ENCODE assay signal across 8 cellular contexts in genomic region chr6:38012573-38012972, GRCh38.
DNase-seq lines count a peak whose midpoint lies in the region; ATAC-seq and TF ChIP-seq lines count a peak whose summit lies in the region.

No MANE protein-coding gene starts in this region.

- peaks cover 7% of the 10 kb centered on the region for H3K9me3 Mint-ChIP-seq in activated CD4-positive, alpha-beta T cell treated with anti-CD3 and anti-CD28 coated beads for 36 hours (ENCODE audit: low read depth)

- H3K27me3 Mint-ChIP-seq in activated CD4-positive, alpha-beta T cell treated with anti-CD3 and anti-CD28 coated beads for 36 hours, result no peaks in the 10 kb centered on the region

- H2AFZ ChIP-seq in MM.1S (ENCODE audit: low read length), result no peak overlapping the region

- H3K36me3 Mint-ChIP-seq in activated CD4-positive, alpha-beta T cell treated with anti-CD3 and anti-CD28 coated beads for 36 hours (ENCODE audit: low read depth), result peaks cover 15% of the 10 kb centered on the region

- H3K27ac ChIP-seq in MM.1S (ENCODE audit: low read length), result no peak overlapping the region
- no peak overlapping the region for H3K27ac ChIP-seq in cardiac muscle cell

- H3K79me2 ChIP-seq in MM.1S (ENCODE audit: low read length), result no peaks in the 10 kb centered on the region

- H3K9ac ChIP-seq in MM.1S (ENCODE audit: low read length), result no peak overlapping the region

- peak; percentile 36 for DNase-seq in activated CD4-positive, alpha-beta T cell treated with anti-CD3 and anti-CD28 coated beads for 36 hours
- no peak for DNase-seq in activated CD4-positive, alpha-beta T cell treated with anti-CD3 and anti-CD28 coated beads for 1 hour
- DNase-seq in MM.1S (peak; percentile 11), cardiac muscle cell (ENCODE audit: low read depth in 1 of 2, low spot score in 1 of 2) (peak; percentile 59 to 70), smooth muscle cell of the brain vasculature (ENCODE audit: low read depth, low spot score) (peak; percentile 31)

- no peak overlapping the region for H3K4me2 ChIP-seq in MM.1S (ENCODE audit: low read depth, low read length)

- no peaks in the 10 kb centered on the region for H3K9me2 ChIP-seq in MM.1S (replicated peaks; ENCODE audit: insufficient read depth, low read length)

- no peak overlapping the region for H3K4me3 ChIP-seq in MM.1S (ENCODE audit: low read length)
- no peak overlapping the region for H3K4me3 ChIP-seq in WI38 (ENCODE audit: low read depth, low read length)
- H3K4me3 ChIP-seq in cardiac muscle cell, result no peak overlapping the region

- H3K4me1 ChIP-seq in MM.1S (ENCODE audit: low read length), result no peaks in the 10 kb centered on the region
- H3K4me1 ChIP-seq in cardiac muscle cell (ENCODE audit: low read depth), result peaks cover 13% of the 10 kb centered on the region

- ATAC-seq in activated CD4-positive, alpha-beta T cell treated with anti-CD3 and anti-CD28 coated beads for 36 hours, result peak; percentile 63
- ATAC-seq in HG03196 (IDR thresholded peaks at IDR 0.05; ENCODE audit: unreplicated experiment) (no peak), HG02610 (IDR thresholded peaks at IDR 0.05; ENCODE audit: unreplicated experiment) (no peak)

- no peaks in the 10 kb centered on the region for H3F3A ChIP-seq in MM.1S (ENCODE audit: insufficient read depth, low read length)

- TF ChIP-seq CTCF in MM.1S (IDR thresholded peaks at IDR 0.05; ENCODE audit: low read length) (peak; percentile 46), WI38 (IDR thresholded peaks at IDR 0.05; ENCODE audit: low read depth, low read length) (peak; percentile 77), cardiac muscle cell (IDR thresholded peaks at IDR 0.05; ENCODE audit: low read depth, low read length) (peak; percentile 75)

- H3K36me3 ChIP-seq in MM.1S (replicated peaks; ENCODE audit: insufficient read depth, low read length) (no peaks in the 10 kb centered on the region), cardiac muscle cell (no peaks in the 10 kb centered on the region)

- POLR2A ChIA-PET in activated CD4-positive, alpha-beta T cell treated with anti-CD3 and anti-CD28 coated beads for 36 hours (lab: Charles Lee), result no interaction called here

- no peaks in the 10 kb centered on the region for H4K20me1 ChIP-seq in MM.1S (ENCODE audit: insufficient read depth, low read length)

- CTCF ChIA-PET in activated CD4-positive, alpha-beta T cell treated with anti-CD3 and anti-CD28 coated beads for 36 hours (lab: Charles Lee), result no interaction called here

- H3K9me3 ChIP-seq in MM.1S (replicated peaks; ENCODE audit: insufficient read depth, low read length) (no peaks in the 10 kb centered on the region), cardiac muscle cell (ENCODE audit: low read depth) (no peaks in the 10 kb centered on the region)

- H3K27me3 ChIP-seq in MM.1S (replicated peaks; ENCODE audit: insufficient read depth, low read length) (no peaks in the 10 kb centered on the region), cardiac muscle cell (no peaks in the 10 kb centered on the region)

- peaks cover 14% of the 10 kb centered on the region for H3K4me1 Mint-ChIP-seq in activated CD4-positive, alpha-beta T cell treated with anti-CD3 and anti-CD28 coated beads for 36 hours

- no peak overlapping the region for H3K4me3 Mint-ChIP-seq in activated CD4-positive, alpha-beta T cell treated with anti-CD3 and anti-CD28 coated beads for 36 hours

- intact Hi-C loops in activated CD4-positive, alpha-beta T cell treated with anti-CD3 and anti-CD28 coated beads for 36 hours (cut with DNase I, micrococcal nuclease), result loop anchor here in 1 of 2 experiments (1.0 to 2.0 kb wide), 2 partner anchors 221 to 314 kb away; no protein-coding TSS in a partner anchor

- H3K27ac Mint-ChIP-seq in activated CD4-positive, alpha-beta T cell treated with anti-CD3 and anti-CD28 coated beads for 36 hours, result no peak overlapping the region
